ENCODE assay signal across 8 cellular contexts in the genomic region with DNA sequence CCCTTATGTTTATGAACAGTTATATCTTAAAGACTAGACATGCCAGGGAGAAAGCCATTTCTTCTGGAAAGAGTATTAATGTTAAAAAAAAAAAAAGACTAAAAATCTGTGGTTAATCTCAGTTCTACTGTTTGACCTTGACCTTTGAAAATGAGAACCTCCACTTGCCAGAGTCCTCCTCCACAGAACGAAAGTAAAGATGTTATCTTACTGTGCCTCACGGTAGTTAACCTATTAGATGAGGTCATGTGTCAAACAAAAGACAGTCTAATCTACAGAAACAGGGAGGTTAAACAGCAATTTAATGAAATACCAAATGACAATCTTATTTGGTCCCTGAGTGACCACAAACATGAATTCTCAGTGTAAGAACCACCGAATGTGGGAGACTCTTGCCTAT. TPM values are rescaled to one million over a fixed set of nuclear protein-coding genes. Genes with fewer than 3 reads are reported as not detected.
DNase-seq lines count a peak whose midpoint lies in the region; ATAC-seq and TF ChIP-seq lines count a peak whose summit lies in the region.

No MANE protein-coding gene starts in this region.

- no peak for TF ChIP-seq POLR2A in stomach (IDR thresholded peaks at IDR 0.05)

- H3K4me1 ChIP-seq in mesendoderm (ENCODE audit: control insufficient read depth, low read depth, low read length) (peaks cover 2% of the 10 kb centered on the region), stomach (peaks cover 0 to 41% (median 11%) of the 10 kb centered on the region in 4 donors)

- H3K18ac ChIP-seq in mesendoderm (ENCODE audit: low read length), result no peak overlapping the region

- intact Hi-C loops in stomach (cut with DNase I; ENCODE audit: low total_unique reads), result no loop called here

- peak; percentile 53 for DNase-seq in GF-D8 (lab: John Stamatoyannopoulos, UW)
- no peak for DNase-seq in mesendoderm
- DNase-seq in SHP77 treated with DMSO at 0.1 percent for 48 hours (lab: John Stamatoyannopoulos, UW), result no peak
- no peak for DNase-seq in stomach
- no peak for DNase-seq in GM03348 (ENCODE audit: low spot score)

- H3K4me2 ChIP-seq in mesendoderm (ENCODE audit: low read length), result no peak overlapping the region

- H3K27me3 ChIP-seq in mesendoderm (ENCODE audit: insufficient read depth, low read length, poor library complexity) (no peaks in the 10 kb centered on the region), stomach (no peaks in the 10 kb centered on the region)

- no peak overlapping the region for H4K5ac ChIP-seq in mesendoderm (ENCODE audit: low read length)

- peak overlapping the region; percentile 30 for H3K27ac Mint-ChIP-seq in activated naive CD8-positive, alpha-beta T cell

- no peaks in the 10 kb centered on the region for H3K9me3 Mint-ChIP-seq in activated naive CD8-positive, alpha-beta T cell (ENCODE audit: low read depth)

- no peak overlapping the region for H3K27ac ChIP-seq in mesendoderm (ENCODE audit: low read depth, low read length)
- no peak overlapping the region for H3K27ac ChIP-seq in stomach

- H3K79me1 ChIP-seq in mesendoderm (ENCODE audit: low read length), result no peaks in the 10 kb centered on the region

- peak; percentile 56 for ATAC-seq in GM19372 (IDR thresholded peaks at IDR 0.05; ENCODE audit: low read depth, unreplicated experiment)
- peak; percentile 64 for ATAC-seq in HG03175 (IDR thresholded peaks at IDR 0.05; ENCODE audit: unreplicated experiment)

- no peaks in the 10 kb centered on the region for H3K36me3 Mint-ChIP-seq in activated naive CD8-positive, alpha-beta T cell

- no peak overlapping the region for H3K56ac ChIP-seq in mesendoderm (ENCODE audit: low read length)

- H3K27me3 Mint-ChIP-seq in activated naive CD8-positive, alpha-beta T cell, result no peaks in the 10 kb centered on the region

- H3K23ac ChIP-seq in mesendoderm (ENCODE audit: low read length), result no peak overlapping the region

- no peak for TF ChIP-seq EP300 in stomach (IDR thresholded peaks at IDR 0.05)

- H3K4me1 Mint-ChIP-seq in activated naive CD8-positive, alpha-beta T cell (ENCODE audit: low read depth), result peaks cover 67% of the 10 kb centered on the region

- no peak overlapping the region for H2BK120ac ChIP-seq in mesendoderm (ENCODE audit: low read depth, low read length)

- no peaks in the 10 kb centered on the region for H3K9me3 ChIP-seq in stomach

- no peak overlapping the region for H3K9ac ChIP-seq in mesendoderm (ENCODE audit: low read length)

- no CpG with 5 or more reads among the region's 3 CpGs for WGBS in mesendoderm (ENCODE audit: extremely low coverage, insufficient coverage, low lambda C conversion rate)
- WGBS in stomach, 5 donors, result 9 to 28% (median 21%) methylated on average over 3 of the region's 3 CpGs

- peak overlapping the region; percentile 58 for H3K4me3 Mint-ChIP-seq in activated naive CD8-positive, alpha-beta T cell

- no peaks in the 10 kb centered on the region for H3K79me2 ChIP-seq in mesendoderm (ENCODE audit: control insufficient read depth, insufficient read depth, low read length)

- H3K4me3 ChIP-seq in mesendoderm (ENCODE audit: low read length) (no peak overlapping the region), stomach (no peak overlapping the region)

- no peak for TF ChIP-seq CTCF in stomach (IDR thresholded peaks at IDR 0.05)

- no peak overlapping the region for H2BK5ac ChIP-seq in mesendoderm (ENCODE audit: low read length)

- H2AK5ac ChIP-seq in mesendoderm (ENCODE audit: low read length), result no peak overlapping the region

- H3K4ac ChIP-seq in mesendoderm (ENCODE audit: low read depth, low read length), result no peak overlapping the region

- no peaks in the 10 kb centered on the region for H3K36me3 ChIP-seq in mesendoderm (ENCODE audit: control insufficient read depth, insufficient read depth, low read length)
- H3K36me3 ChIP-seq in stomach, result no peaks in the 10 kb centered on the region

- no peak overlapping the region for H2BK15ac ChIP-seq in mesendoderm (replicated peaks; ENCODE audit: low read depth)

- no peak overlapping the region for H4K8ac ChIP-seq in mesendoderm (ENCODE audit: low read depth, low read length)

RNA-seq across cellular contexts. Expression of gene SLC14A2, which starts 51.2 kb away (rescaled TPM):
- polyA plus RNA-seq in mesendoderm (2013, experiment 1 of 2), result 0.08 TPM
- 0.11 TPM for polyA plus RNA-seq in mesendoderm (2013, experiment 2 of 2)
- under 1 TPM in 1 of 5 donors, not detected in 4; under 0.01 TPM for total RNA-seq in stomach
- polyA plus RNA-seq in stomach, result not detected

RNA-seq across cellular contexts. Expression of gene SLC14A1, which starts 57.5 kb away (rescaled TPM):
- 0.14 TPM for polyA plus RNA-seq in mesendoderm (2013, experiment 1 of 2)
- 0.03 TPM for polyA plus RNA-seq in mesendoderm (2013, experiment 2 of 2)
- total RNA-seq in stomach, result 1 to 10 TPM in 2 of 5 donors, not detected in 3; 3.9 to 4.2 TPM
- 1 to 10 TPM in 1 of 3 donors, under 1 TPM in 2; 0.20 to 3.1 (median 0.56) TPM for polyA plus RNA-seq in stomach
